In genomic region chr6:16800942-16801341, GRCh38 we compare ENCODE assay signal across 14 cellular contexts. TPM values are rescaled to one million over a fixed set of nuclear protein-coding genes. Genes with fewer than 3 reads are reported as not detected.
A peak's percentile ranks its signal among the peaks of the same experiment; 100 is the strongest.
DNase-seq lines count a peak whose midpoint lies in the region; ATAC-seq, FAIRE-seq and TF ChIP-seq lines count a peak whose summit lies in the region.
"Had no signal": no experiment of that assay in that cellular context is flagged by ENCODE, and none has a peak within 500 bp of the region (broad histone marks: within the 10 kb centered on the region; RNA-seq: fewer than 3 reads in every experiment).

No MANE protein-coding gene starts in this region.

- no peaks in the 10 kb centered on the region for H3K27me3 Mint-ChIP-seq in activated T-helper 17 cell treated with anti-CD3 and anti-CD28 coated beads, Interleukin-2, amount 50 U/mL, for 72 hours
- no peaks in the 10 kb centered on the region for H3K27me3 Mint-ChIP-seq in WTC11 (ENCODE audit: low read depth)

- H4K20me1 ChIP-seq in BLaER1 treated with 17β-estradiol and CSF1 and Interleukin-3, amounts not matched to agents 10 nM and 100 nM, result no peaks in the 10 kb centered on the region

- CTCF ChIA-PET in WTC11 (lab: Charles Lee), result interaction anchor here (1.2 to 1.9 kb wide), 2 partner anchors 30 to 515 kb away, joined by 3 to 7 read pairs; no protein-coding TSS in a partner anchor

- H3K4me1 Mint-ChIP-seq in activated T-helper 17 cell treated with anti-CD3 and anti-CD28 coated beads, Interleukin-2, amount 50 U/mL, for 72 hours, result peaks cover 4% of the 10 kb centered on the region
- H3K4me1 Mint-ChIP-seq in WTC11, result peaks cover 35% of the 10 kb centered on the region

- FAIRE-seq in HTR-8/SVneo (lab: Jason Lieb, UNC), result no peak

- H3K27me3 ChIP-seq in BLaER1 treated with 17β-estradiol and CSF1 and Interleukin-3, amounts not matched to agents 10 nM and 100 nM, result no peaks in the 10 kb centered on the region
- no peaks in the 10 kb centered on the region for H3K27me3 ChIP-seq in right cardiac atrium (ENCODE audit: control insufficient read depth, insufficient read depth)

- H3K4me3 ChIP-seq in BLaER1 treated with 17β-estradiol and CSF1 and Interleukin-3, amounts not matched to agents 10 nM and 100 nM, result no peak overlapping the region
- no peak overlapping the region for H3K4me3 ChIP-seq in right cardiac atrium (ENCODE audit: low read length)

- intact Hi-C loops in right cardiac atrium (cut with DNase I), result no loop called here

- H3K9ac ChIP-seq in BLaER1 treated with 17β-estradiol and CSF1 and Interleukin-3, amounts not matched to agents 10 nM and 100 nM, result no peak overlapping the region

- POLR2A ChIA-PET in WTC11 (lab: Charles Lee), result no interaction called here

- H3K27ac Mint-ChIP-seq in activated T-helper 17 cell treated with anti-CD3 and anti-CD28 coated beads, Interleukin-2, amount 50 U/mL, for 72 hours, result peak overlapping the region; percentile 26
- no peak overlapping the region for H3K27ac Mint-ChIP-seq in WTC11

- no peak for TF ChIP-seq CTCF in WTC11 (IDR thresholded peaks at IDR 0.05)

- H3K9me3 Mint-ChIP-seq in activated T-helper 17 cell treated with anti-CD3 and anti-CD28 coated beads, Interleukin-2, amount 50 U/mL, for 72 hours, result no peaks in the 10 kb centered on the region
- no peaks in the 10 kb centered on the region for H3K9me3 Mint-ChIP-seq in WTC11

- no peaks in the 10 kb centered on the region for H3K36me3 ChIP-seq in BLaER1 treated with 17β-estradiol and CSF1 and Interleukin-3, amounts not matched to agents 10 nM and 100 nM

- WGBS in right cardiac atrium, result 44% methylated on average over 2 of the region's 2 CpGs

- peak; percentile 72 for ATAC-seq in activated T-helper 17 cell treated with anti-CD3 and anti-CD28 coated beads, Interleukin-2, amount 50 U/mL, for 72 hours (replicated peaks)
- ATAC-seq in right cardiac atrium, result peak; percentile 73 to 74
- ATAC-seq in HG03457 (IDR thresholded peaks at IDR 0.05; ENCODE audit: unreplicated experiment), result no peak
- no peak for ATAC-seq in GM21360 (IDR thresholded peaks at IDR 0.05; ENCODE audit: unreplicated experiment)
- no peak for ATAC-seq in WTC11
- ATAC-seq: Panc1 had no signal

- no peak overlapping the region for H3K27ac ChIP-seq in BLaER1 treated with 17β-estradiol and CSF1 and Interleukin-3, amounts not matched to agents 10 nM and 100 nM
- peak overlapping the region; percentile 96 for H3K27ac ChIP-seq in right cardiac atrium (ENCODE audit: low read length)
- H3K27ac ChIP-seq: VCaP had no signal

- no peaks in the 10 kb centered on the region for H3K9me3 ChIP-seq in BLaER1 treated with 17β-estradiol and CSF1 and Interleukin-3, amounts not matched to agents 10 nM and 100 nM (replicated peaks in 1 of 11)
- no peaks in the 10 kb centered on the region for H3K9me3 ChIP-seq in right cardiac atrium (ENCODE audit: control insufficient read depth, low read length)

- H3K4me1 ChIP-seq in BLaER1 treated with 17β-estradiol and CSF1 and Interleukin-3, amounts not matched to agents 10 nM and 100 nM, result peaks cover 0 to 42% (median 17%) of the 10 kb centered on the region in 10 experiments; a peak in 13 of 20 replicates
- peaks cover 4% of the 10 kb centered on the region for H3K4me1 ChIP-seq in right cardiac atrium (ENCODE audit: control insufficient read depth, insufficient read depth, low read length)

- no peaks in the 10 kb centered on the region for H3K36me3 Mint-ChIP-seq in activated T-helper 17 cell treated with anti-CD3 and anti-CD28 coated beads, Interleukin-2, amount 50 U/mL, for 72 hours (ENCODE audit: low read depth)
- H3K36me3 Mint-ChIP-seq in WTC11, result no peaks in the 10 kb centered on the region

- no peak overlapping the region for H3K4me3 Mint-ChIP-seq in activated T-helper 17 cell treated with anti-CD3 and anti-CD28 coated beads, Interleukin-2, amount 50 U/mL, for 72 hours
- no peak overlapping the region for H3K4me3 Mint-ChIP-seq in WTC11

- H3K4me2 ChIP-seq in BLaER1 treated with 17β-estradiol and CSF1 and Interleukin-3, amounts not matched to agents 10 nM and 100 nM, result peak overlapping the region in 6 of 11 experiments; percentile 21 to 64 (median 40); a peak in 11 of 22 replicates

- DNase-seq in HTR-8/SVneo (ENCODE audit: insufficient read length, low spot score), result peak; percentile 22
- no peak for DNase-seq in right cardiac atrium
- no peak for DNase-seq in WTC11 (ENCODE audit: low spot score)
- no peak for DNase-seq in HPDE6-E6E7 (ENCODE audit: extremely low spot score)
- DNase-seq: activated naive CD4-positive, alpha-beta T cell; effector CD4-positive, alpha-beta T cell; NCI-H2081 treated with DMSO at 0.1 percent for 48 hours; retina had no signal

TF ChIP-seq in WTC11, 78 proteins besides CTCF, POLR2A, EP300 and RAD21:
- TF ChIP-seq SOX15 (CRISPR knock-in tag; IDR thresholded peaks at IDR 0.05) (no peak), JAZF1 (CRISPR knock-in tag; IDR thresholded peaks at IDR 0.05) (no peak), NR1H2 (CRISPR knock-in tag; IDR thresholded peaks at IDR 0.05) (no peak), ZNF219 (CRISPR knock-in tag; IDR thresholded peaks at IDR 0.05; ENCODE audit: borderline replicate concordance) (no peak), ZNF263 (CRISPR knock-in tag; IDR thresholded peaks at IDR 0.05; ENCODE audit: low read depth) (no peak), MLX (CRISPR knock-in tag; IDR thresholded peaks at IDR 0.05) (no peak)
- TF ChIP-seq, protein P1, sequence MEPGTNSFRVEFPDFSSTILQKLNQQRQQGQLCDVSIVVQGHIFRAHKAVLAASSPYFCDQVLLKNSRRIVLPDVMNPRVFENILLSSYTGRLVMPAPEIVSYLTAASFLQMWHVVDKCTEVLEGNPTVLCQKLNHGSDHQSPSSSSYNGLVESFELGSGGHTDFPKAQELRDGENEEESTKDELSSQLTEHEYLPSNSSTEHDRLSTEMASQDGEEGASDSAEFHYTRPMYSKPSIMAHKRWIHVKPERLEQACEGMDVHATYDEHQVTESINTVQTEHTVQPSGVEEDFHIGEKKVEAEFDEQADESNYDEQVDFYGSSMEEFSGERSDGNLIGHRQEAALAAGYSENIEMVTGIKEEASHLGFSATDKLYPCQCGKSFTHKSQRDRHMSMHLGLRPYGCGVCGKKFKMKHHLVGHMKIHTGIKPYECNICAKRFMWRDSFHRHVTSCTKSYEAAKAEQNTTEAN (CRISPR knock-in tag; IDR thresholded peaks at IDR 0.05), result no peak
- TF ChIP-seq, protein P2, sequence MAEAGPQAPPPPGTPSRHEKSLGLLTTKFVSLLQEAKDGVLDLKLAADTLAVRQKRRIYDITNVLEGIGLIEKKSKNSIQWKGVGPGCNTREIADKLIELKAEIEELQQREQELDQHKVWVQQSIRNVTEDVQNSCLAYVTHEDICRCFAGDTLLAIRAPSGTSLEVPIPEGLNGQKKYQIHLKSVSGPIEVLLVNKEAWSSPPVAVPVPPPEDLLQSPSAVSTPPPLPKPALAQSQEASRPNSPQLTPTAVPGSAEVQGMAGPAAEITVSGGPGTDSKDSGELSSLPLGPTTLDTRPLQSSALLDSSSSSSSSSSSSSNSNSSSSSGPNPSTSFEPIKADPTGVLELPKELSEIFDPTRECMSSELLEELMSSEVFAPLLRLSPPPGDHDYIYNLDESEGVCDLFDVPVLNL (CRISPR knock-in tag; IDR thresholded peaks at IDR 0.05; ENCODE audit: borderline replicate concordance, low read depth), result no peak

RNA-seq across cellular contexts. Expression of gene ATXN1, which starts 39.7 kb away (rescaled TPM):
- total RNA-seq in activated T-helper 17 cell treated with anti-CD3 and anti-CD28 coated beads, Interleukin-2, amount 50 U/mL, for 72 hours, result 100 to 1,000 TPM in 1 of 2 donors, 10 to 100 TPM in 1; 41.0 to 115 TPM
- total RNA-seq in right cardiac atrium, result 10 to 100 TPM; 46.5 to 50.7 (median 47.9) TPM
- 11.8 TPM for polyA plus RNA-seq in right cardiac atrium
- total RNA-seq in WTC11 (2021), result 7.5 to 8.8 TPM (median 8.1 TPM) in 3 replicates

Comparison
In these comparisons a context has a peak if more than half of its experiments do, and no peak if none do; other contexts are left out.
1. ATAC-seq: peak in activated T-helper 17 cell treated with anti-CD3 and anti-CD28 coated beads, Interleukin-2, amount 50 U/mL, for 72 hours (single experiment) and right cardiac atrium (2 of 2); none in HG03457 (single experiment), GM21360 (single experiment) and WTC11 (single experiment).